In the genomic region with DNA sequence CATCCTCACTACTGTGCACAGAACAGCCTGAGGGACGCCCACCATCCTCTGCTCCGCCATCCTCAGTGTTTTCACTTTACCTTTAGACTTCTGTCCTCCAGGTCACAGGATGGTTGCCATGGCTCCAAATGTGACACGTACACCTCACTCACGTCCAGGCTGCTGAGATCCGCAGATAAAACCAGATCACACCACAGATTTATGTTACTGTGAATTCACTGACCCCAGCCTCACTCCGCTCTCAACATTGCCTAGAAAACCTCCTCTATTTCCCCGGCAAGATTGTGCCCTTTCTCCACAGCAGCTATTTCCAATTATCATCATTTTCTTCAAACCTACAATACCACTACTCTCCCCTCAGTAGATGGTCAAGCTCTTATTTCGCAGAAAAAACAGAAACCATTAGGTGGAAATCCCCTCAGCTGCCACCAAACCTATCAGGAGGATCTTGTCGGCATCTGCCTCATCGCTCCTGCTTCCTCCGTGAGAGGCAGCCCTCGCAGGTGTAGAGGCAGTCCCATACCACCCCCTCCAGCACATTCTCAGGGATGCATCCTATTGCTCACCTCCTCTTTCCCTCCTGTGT, we compare ENCODE assay signal across 12 cellular contexts. TPM values are rescaled to one million over a fixed set of nuclear protein-coding genes. Genes with fewer than 3 reads are reported as not detected.
DNase-seq lines count a peak whose midpoint lies in the region; ATAC-seq and TF ChIP-seq lines count a peak whose summit lies in the region.
"Had no signal": no experiment of that assay in that cellular context is flagged by ENCODE, and none has a peak within 500 bp of the region (broad histone marks: within the 10 kb centered on the region; RNA-seq: fewer than 3 reads in every experiment).

No MANE protein-coding gene starts in this region.

- H3K4me1 Mint-ChIP-seq in GM23338 (peaks cover 20% of the 10 kb centered on the region), osteocyte (ENCODE audit: unreplicated experiment) (peaks cover 4% of the 10 kb centered on the region)
- H3K4me1 Mint-ChIP-seq in natural killer cell treated with Interleukin-12 subunit alpha and Interleukin-12 subunit beta and Interleukin-15 and Interleukin-18, amount 100 ng/mL, for 72 hours (ENCODE audit: low read depth in 2 of 2): peaks cover 24 to 26% of the 10 kb centered on the region in 2 donors

- H3K9me3 Mint-ChIP-seq in GM23338 (no peaks in the 10 kb centered on the region; the same call in 1 of the 3 replicates), osteocyte (ENCODE audit: unreplicated experiment) (peaks cover 9% of the 10 kb centered on the region)
- H3K9me3 Mint-ChIP-seq in natural killer cell treated with Interleukin-12 subunit alpha and Interleukin-12 subunit beta and Interleukin-15 and Interleukin-18, amount 100 ng/mL, for 72 hours: no peaks in the 10 kb centered on the region

- H3K27me3 Mint-ChIP-seq in GM23338 (ENCODE audit: insufficient read depth, low read depth, poor library complexity) (peaks cover 6% of the 10 kb centered on the region), osteocyte (ENCODE audit: unreplicated experiment) (peaks cover 7% of the 10 kb centered on the region)
- no peaks in the 10 kb centered on the region for H3K27me3 Mint-ChIP-seq in natural killer cell treated with Interleukin-12 subunit alpha and Interleukin-12 subunit beta and Interleukin-15 and Interleukin-18, amount 100 ng/mL, for 72 hours

- no peaks in the 10 kb centered on the region for H4K20me1 ChIP-seq in GM23338 (replicated peaks; ENCODE audit: insufficient read depth)
- no peaks in the 10 kb centered on the region for H4K20me1 ChIP-seq in Karpas-422 (ENCODE audit: insufficient read depth, low read depth, low read length)

- H3K9me3 ChIP-seq in Karpas-422 (ENCODE audit: low read length): peaks cover 13% of the 10 kb centered on the region
- no peaks in the 10 kb centered on the region for H3K9me3 ChIP-seq in effector memory CD4-positive, alpha-beta T cell (ENCODE audit: control insufficient read depth, low read length)

- DNase-seq in GM23338 (ENCODE audit: low spot score): peak; percentile 52
- no peak for DNase-seq in Karpas-422
- no peak for DNase-seq in natural killer cell treated with Interleukin-12 subunit alpha and Interleukin-12 subunit beta and Interleukin-15 and Interleukin-18, amount 100 ng/mL, for 72 hours (ENCODE audit: low spot score)
- DNase-seq in NCI-H2081 treated with DMSO at 0.1 percent for 48 hours (lab: John Stamatoyannopoulos, UW): no peak
- no peak for DNase-seq in HCEC 1CT
- no peak for DNase-seq in osteocyte (ENCODE audit: extremely low spot score, unreplicated experiment)
- DNase-seq in effector memory CD4-positive, alpha-beta T cell: no peak
- DNase-seq: activated CD4-positive, alpha-beta T cell treated with anti-CD3 and anti-CD28 coated beads, Interleukin-2, amount 50 U/mL, for 1 hour; heart right ventricle had no signal

- peak in 1 of 2 experiments; percentile 53; a peak in 2 of 4 replicates for TF ChIP-seq CTCF in GM23338 (conservative IDR thresholded peaks at IDR 0.05; ENCODE audit: low read depth in 2 of 2)
- TF ChIP-seq CTCF in osteocyte (IDR thresholded peaks at IDR 0.05): no peak

- H3K27ac Mint-ChIP-seq in GM23338 (no peak overlapping the region), osteocyte (ENCODE audit: unreplicated experiment) (no peak overlapping the region)
- peak overlapping the region; percentile 44 to 45 for H3K27ac Mint-ChIP-seq in natural killer cell treated with Interleukin-12 subunit alpha and Interleukin-12 subunit beta and Interleukin-15 and Interleukin-18, amount 100 ng/mL, for 72 hours

- no peaks in the 10 kb centered on the region for H3K27me3 ChIP-seq in GM23338 (ENCODE audit: insufficient read depth)
- no peaks in the 10 kb centered on the region for H3K27me3 ChIP-seq in Karpas-422 (ENCODE audit: low read length)
- no peaks in the 10 kb centered on the region for H3K27me3 ChIP-seq in effector memory CD4-positive, alpha-beta T cell (replicated peaks; ENCODE audit: control insufficient read depth, insufficient read depth, low read length, poor library complexity, severe bottlenecking)
- H3K27me3 ChIP-seq: heart right ventricle had no signal

- H3K9ac ChIP-seq in Karpas-422 (ENCODE audit: low read length): no peak overlapping the region; the same call in 1 of the 2 replicates

- H3K27ac ChIP-seq in GM23338 (ENCODE audit: low read depth) (no peak overlapping the region), Karpas-422 (ENCODE audit: low read length) (no peak overlapping the region)
- no peak overlapping the region for H3K27ac ChIP-seq in effector memory CD4-positive, alpha-beta T cell (ENCODE audit: insufficient read depth, low read length, poor library complexity, severe bottlenecking)
- H3K27ac ChIP-seq: cardiac muscle cell, heart right ventricle had no signal

- H3K36me3 Mint-ChIP-seq in GM23338 (ENCODE audit: low read depth): peaks cover 10% of the 10 kb centered on the region; the same call in 2 of the 3 replicates
- H3K36me3 Mint-ChIP-seq in natural killer cell treated with Interleukin-12 subunit alpha and Interleukin-12 subunit beta and Interleukin-15 and Interleukin-18, amount 100 ng/mL, for 72 hours: no peaks in the 10 kb centered on the region
- H3K36me3 Mint-ChIP-seq in osteocyte (ENCODE audit: unreplicated experiment): no peaks in the 10 kb centered on the region

- no peaks in the 10 kb centered on the region for H3K79me2 ChIP-seq in GM23338 (replicated peaks; ENCODE audit: insufficient read depth)
- H3K79me2 ChIP-seq in Karpas-422 (ENCODE audit: low read length): no peaks in the 10 kb centered on the region

- H3K4me3 ChIP-seq in GM23338 (no peak overlapping the region), Karpas-422 (ENCODE audit: low read length) (no peak overlapping the region)
- no peak overlapping the region for H3K4me3 ChIP-seq in effector memory CD4-positive, alpha-beta T cell (ENCODE audit: insufficient read depth, low read depth, low read length, poor library complexity, severe bottlenecking)
- H3K4me3 ChIP-seq: cardiac muscle cell, heart right ventricle, K562 had no signal

- H2AFZ ChIP-seq in GM23338 (no peak overlapping the region), Karpas-422 (ENCODE audit: low read length) (peak overlapping the region; percentile 6; the same call in 1 of the 2 replicates)

- no peaks in the 10 kb centered on the region for H3F3A ChIP-seq in GM23338 (replicated peaks; ENCODE audit: low read depth)

- H3K36me3 ChIP-seq in GM23338 (ENCODE audit: insufficient read depth) (no peaks in the 10 kb centered on the region; the same call in 1 of the 2 replicates), Karpas-422 (ENCODE audit: insufficient read depth, low read length) (peaks cover 3% of the 10 kb centered on the region; the same call in 1 of the 2 replicates)
- H3K36me3 ChIP-seq in effector memory CD4-positive, alpha-beta T cell (ENCODE audit: control insufficient read depth, insufficient read depth, low read length): no peaks in the 10 kb centered on the region
- H3K36me3 ChIP-seq: cardiac muscle cell, heart right ventricle had no signal

- H3K4me2 ChIP-seq in GM23338 (peak overlapping the region; percentile 2; the same call in 1 of the 2 replicates), Karpas-422 (ENCODE audit: low read depth, low read length, poor library complexity, severe bottlenecking) (peak overlapping the region; percentile 25)

- H3K4me3 Mint-ChIP-seq in GM23338 (no peak overlapping the region), osteocyte (ENCODE audit: unreplicated experiment) (no peak overlapping the region)
- peak overlapping the region; percentile 47 for H3K4me3 Mint-ChIP-seq in natural killer cell treated with Interleukin-12 subunit alpha and Interleukin-12 subunit beta and Interleukin-15 and Interleukin-18, amount 100 ng/mL, for 72 hours

- H3K9me2 ChIP-seq in GM23338 (ENCODE audit: insufficient read depth) (peaks cover 3% of the 10 kb centered on the region; the same call in 1 of the 2 replicates), Karpas-422 (replicated peaks; ENCODE audit: insufficient read depth, low read length) (no peaks in the 10 kb centered on the region)

- H3K4me1 ChIP-seq in GM23338 (ENCODE audit: insufficient read depth) (peaks cover 25% of the 10 kb centered on the region; the same call in 1 of the 2 replicates), Karpas-422 (ENCODE audit: low read length) (peaks cover 35% of the 10 kb centered on the region)
- H3K4me1 ChIP-seq in effector memory CD4-positive, alpha-beta T cell (ENCODE audit: control insufficient read depth, insufficient read depth, low read length, poor library complexity, severe bottlenecking): no peaks in the 10 kb centered on the region

- ATAC-seq in GM18870 (IDR thresholded peaks at IDR 0.05; ENCODE audit: unreplicated experiment): peak; percentile 38
- peak; percentile 87 for ATAC-seq in GM23338
- ATAC-seq in natural killer cell treated with Interleukin-12 subunit alpha and Interleukin-12 subunit beta and Interleukin-15 and Interleukin-18, amount 100 ng/mL, for 72 hours: peak in 1 of 2 donors; percentile 52
- ATAC-seq: heart right ventricle, K562 had no signal

RNA-seq across cellular contexts. Expression of a gene that starts 49.8 kb away (rescaled TPM):
- 2.2 and 2.7 TPM in 2 replicates for total RNA-seq in GM23338 (2014; rRNA removed; shearing (Covaris generic))
- polyA plus RNA-seq in GM23338 (2016; fragmentation: Nextera tagmentation; extraction: Ambion mirVana): 1.3 TPM in 2 replicates
- 114 and 120 TPM in 2 replicates for total RNA-seq in Karpas-422 (2014; rRNA removed; shearing (Covaris generic); ENCODE audit: low replicate concordance)
- 10 to 100 TPM; 34.5 to 34.7 TPM for total RNA-seq in natural killer cell treated with Interleukin-12 subunit alpha and Interleukin-12 subunit beta and Interleukin-15 and Interleukin-18, amount 100 ng/mL, for 72 hours
- total RNA-seq in osteocyte: 78.7 and 81.8 TPM in 2 replicates

Comparison
In these comparisons a context has a peak if more than half of its experiments do, and no peak if none do; other contexts are left out.
1. H3K27ac Mint-ChIP-seq: peak in natural killer cell treated with Interleukin-12 subunit alpha and Interleukin-12 subunit beta and Interleukin-15 and Interleukin-18, amount 100 ng/mL, for 72 hours (2 of 2); none in GM23338 (single experiment) and osteocyte (single experiment).